1 cellular context compared by ENCODE assay signal in the genomic region with DNA sequence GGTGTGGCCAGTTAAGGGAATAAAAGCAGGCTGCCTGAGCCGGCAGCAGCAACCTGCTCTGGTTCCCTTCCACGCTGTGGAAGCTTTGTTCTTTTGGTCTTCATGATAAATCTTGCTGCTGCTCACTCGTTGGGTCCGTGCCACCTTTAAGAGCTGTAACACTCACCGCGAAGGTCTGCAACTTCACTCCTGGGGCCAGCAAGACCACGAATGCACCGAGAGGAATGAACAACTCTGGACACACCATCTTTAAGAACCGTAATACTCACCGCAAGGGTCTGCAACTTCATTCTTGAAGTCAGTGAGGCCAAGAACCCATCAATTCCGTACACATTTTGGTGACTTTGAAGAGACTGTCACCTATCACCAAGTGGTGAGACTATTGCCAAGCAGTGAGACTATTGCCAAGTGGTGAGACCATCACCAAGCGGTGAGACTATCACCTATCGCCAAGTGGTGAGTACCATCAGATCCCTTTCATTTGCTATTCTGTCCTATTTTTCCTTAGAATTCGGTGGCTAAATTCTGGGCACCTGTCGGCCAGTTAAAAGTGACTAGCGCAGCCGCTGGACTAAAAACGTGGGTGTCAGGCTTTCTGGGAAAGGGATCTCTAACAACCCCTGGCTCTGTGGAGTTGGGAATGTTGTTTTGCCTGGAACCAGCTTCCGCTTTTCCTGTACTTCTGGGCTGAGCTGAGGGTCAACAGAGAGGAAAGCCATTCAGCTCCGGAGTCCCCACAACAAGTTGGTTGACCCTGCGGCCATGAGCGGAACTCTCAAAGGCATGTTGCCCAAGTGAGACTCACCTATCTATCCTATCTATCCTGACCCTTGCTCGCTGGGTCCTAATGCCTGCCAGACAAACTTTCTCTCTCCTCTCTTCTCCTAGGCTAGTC.
TF ChIP-seq lines count a peak whose summit lies in the region.

A gene with protein sequence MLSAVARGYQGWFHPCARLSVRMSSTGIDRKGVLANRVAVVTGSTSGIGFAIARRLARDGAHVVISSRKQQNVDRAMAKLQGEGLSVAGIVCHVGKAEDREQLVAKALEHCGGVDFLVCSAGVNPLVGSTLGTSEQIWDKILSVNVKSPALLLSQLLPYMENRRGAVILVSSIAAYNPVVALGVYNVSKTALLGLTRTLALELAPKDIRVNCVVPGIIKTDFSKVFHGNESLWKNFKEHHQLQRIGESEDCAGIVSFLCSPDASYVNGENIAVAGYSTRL (plus strand): TSS at position 48 of the 895 bp plus-strand sequence. CDS start 2,501 bp downstream, outside the sequence.

TF ChIP-seq in HepG2, 621 proteins besides CTCF, POLR2A, EP300 and RAD21 (continued from another document and continues in another):
- TF ChIP-seq, protein P1, sequence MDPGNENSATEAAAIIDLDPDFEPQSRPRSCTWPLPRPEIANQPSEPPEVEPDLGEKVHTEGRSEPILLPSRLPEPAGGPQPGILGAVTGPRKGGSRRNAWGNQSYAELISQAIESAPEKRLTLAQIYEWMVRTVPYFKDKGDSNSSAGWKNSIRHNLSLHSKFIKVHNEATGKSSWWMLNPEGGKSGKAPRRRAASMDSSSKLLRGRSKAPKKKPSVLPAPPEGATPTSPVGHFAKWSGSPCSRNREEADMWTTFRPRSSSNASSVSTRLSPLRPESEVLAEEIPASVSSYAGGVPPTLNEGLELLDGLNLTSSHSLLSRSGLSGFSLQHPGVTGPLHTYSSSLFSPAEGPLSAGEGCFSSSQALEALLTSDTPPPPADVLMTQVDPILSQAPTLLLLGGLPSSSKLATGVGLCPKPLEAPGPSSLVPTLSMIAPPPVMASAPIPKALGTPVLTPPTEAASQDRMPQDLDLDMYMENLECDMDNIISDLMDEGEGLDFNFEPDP (CRISPR knock-in tag; conservative IDR thresholded peaks at IDR 0.05) = peak; percentile 99; the same call in 1 of the 2 replicates
- TF ChIP-seq POGZ (CRISPR knock-in tag; IDR thresholded peaks at IDR 0.05) = no peak
- peak; percentile 97 for TF ChIP-seq POLR2AphosphoS5 (IDR thresholded peaks at IDR 0.05; ENCODE audit: low read depth, low read length)
- TF ChIP-seq, protein P2, sequence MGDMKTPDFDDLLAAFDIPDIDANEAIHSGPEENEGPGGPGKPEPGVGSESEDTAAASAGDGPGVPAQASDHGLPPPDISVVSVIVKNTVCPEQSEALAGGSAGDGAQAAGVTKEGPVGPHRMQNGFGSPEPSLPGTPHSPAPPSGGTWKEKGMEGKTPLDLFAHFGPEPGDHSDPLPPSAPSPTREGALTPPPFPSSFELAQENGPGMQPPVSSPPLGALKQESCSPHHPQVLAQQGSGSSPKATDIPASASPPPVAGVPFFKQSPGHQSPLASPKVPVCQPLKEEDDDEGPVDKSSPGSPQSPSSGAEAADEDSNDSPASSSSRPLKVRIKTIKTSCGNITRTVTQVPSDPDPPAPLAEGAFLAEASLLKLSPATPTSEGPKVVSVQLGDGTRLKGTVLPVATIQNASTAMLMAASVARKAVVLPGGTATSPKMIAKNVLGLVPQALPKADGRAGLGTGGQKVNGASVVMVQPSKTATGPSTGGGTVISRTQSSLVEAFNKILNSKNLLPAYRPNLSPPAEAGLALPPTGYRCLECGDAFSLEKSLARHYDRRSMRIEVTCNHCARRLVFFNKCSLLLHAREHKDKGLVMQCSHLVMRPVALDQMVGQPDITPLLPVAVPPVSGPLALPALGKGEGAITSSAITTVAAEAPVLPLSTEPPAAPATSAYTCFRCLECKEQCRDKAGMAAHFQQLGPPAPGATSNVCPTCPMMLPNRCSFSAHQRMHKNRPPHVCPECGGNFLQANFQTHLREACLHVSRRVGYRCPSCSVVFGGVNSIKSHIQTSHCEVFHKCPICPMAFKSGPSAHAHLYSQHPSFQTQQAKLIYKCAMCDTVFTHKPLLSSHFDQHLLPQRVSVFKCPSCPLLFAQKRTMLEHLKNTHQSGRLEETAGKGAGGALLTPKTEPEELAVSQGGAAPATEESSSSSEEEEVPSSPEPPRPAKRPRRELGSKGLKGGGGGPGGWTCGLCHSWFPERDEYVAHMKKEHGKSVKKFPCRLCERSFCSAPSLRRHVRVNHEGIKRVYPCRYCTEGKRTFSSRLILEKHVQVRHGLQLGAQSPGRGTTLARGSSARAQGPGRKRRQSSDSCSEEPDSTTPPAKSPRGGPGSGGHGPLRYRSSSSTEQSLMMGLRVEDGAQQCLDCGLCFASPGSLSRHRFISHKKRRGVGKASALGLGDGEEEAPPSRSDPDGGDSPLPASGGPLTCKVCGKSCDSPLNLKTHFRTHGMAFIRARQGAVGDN (CRISPR knock-in tag; IDR thresholded peaks at IDR 0.05) = peak; percentile 45; the same call in 1 of the 2 replicates
- TF ChIP-seq, protein P3, sequence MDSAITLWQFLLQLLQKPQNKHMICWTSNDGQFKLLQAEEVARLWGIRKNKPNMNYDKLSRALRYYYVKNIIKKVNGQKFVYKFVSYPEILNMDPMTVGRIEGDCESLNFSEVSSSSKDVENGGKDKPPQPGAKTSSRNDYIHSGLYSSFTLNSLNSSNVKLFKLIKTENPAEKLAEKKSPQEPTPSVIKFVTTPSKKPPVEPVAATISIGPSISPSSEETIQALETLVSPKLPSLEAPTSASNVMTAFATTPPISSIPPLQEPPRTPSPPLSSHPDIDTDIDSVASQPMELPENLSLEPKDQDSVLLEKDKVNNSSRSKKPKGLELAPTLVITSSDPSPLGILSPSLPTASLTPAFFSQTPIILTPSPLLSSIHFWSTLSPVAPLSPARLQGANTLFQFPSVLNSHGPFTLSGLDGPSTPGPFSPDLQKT (CRISPR knock-in tag; IDR thresholded peaks at IDR 0.05; ENCODE audit: borderline replicate concordance) = no peak
- peak; percentile 92; the same call in 1 of the 2 replicates for TF ChIP-seq ZNF343 (CRISPR knock-in tag; IDR thresholded peaks at IDR 0.05)
- TF ChIP-seq ZNF207 (IDR thresholded peaks at IDR 0.05; ENCODE audit: borderline replicate concordance) = peak; percentile 89
- TF ChIP-seq ZNF773 (CRISPR knock-in tag; IDR thresholded peaks at IDR 0.05; ENCODE audit: borderline replicate concordance) = no peak
- TF ChIP-seq, protein P4, sequence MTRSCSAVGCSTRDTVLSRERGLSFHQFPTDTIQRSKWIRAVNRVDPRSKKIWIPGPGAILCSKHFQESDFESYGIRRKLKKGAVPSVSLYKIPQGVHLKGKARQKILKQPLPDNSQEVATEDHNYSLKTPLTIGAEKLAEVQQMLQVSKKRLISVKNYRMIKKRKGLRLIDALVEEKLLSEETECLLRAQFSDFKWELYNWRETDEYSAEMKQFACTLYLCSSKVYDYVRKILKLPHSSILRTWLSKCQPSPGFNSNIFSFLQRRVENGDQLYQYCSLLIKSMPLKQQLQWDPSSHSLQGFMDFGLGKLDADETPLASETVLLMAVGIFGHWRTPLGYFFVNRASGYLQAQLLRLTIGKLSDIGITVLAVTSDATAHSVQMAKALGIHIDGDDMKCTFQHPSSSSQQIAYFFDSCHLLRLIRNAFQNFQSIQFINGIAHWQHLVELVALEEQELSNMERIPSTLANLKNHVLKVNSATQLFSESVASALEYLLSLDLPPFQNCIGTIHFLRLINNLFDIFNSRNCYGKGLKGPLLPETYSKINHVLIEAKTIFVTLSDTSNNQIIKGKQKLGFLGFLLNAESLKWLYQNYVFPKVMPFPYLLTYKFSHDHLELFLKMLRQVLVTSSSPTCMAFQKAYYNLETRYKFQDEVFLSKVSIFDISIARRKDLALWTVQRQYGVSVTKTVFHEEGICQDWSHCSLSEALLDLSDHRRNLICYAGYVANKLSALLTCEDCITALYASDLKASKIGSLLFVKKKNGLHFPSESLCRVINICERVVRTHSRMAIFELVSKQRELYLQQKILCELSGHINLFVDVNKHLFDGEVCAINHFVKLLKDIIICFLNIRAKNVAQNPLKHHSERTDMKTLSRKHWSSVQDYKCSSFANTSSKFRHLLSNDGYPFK (CRISPR knock-in tag; IDR thresholded peaks at IDR 0.05; ENCODE audit: borderline replicate concordance) = 0 out of 2 replicates have a peak, but pooled peaks have one; percentile 7
- peak; percentile 98 for TF ChIP-seq ZNF546 (CRISPR knock-in tag; conservative IDR thresholded peaks at IDR 0.05)
- peak; percentile 71; the same call in 1 of the 2 replicates for TF ChIP-seq MBNL3 (CRISPR knock-in tag; conservative IDR thresholded peaks at IDR 0.05)
- TF ChIP-seq ZFYVE20 (CRISPR knock-in tag; IDR thresholded peaks at IDR 0.05; ENCODE audit: borderline replicate concordance, low read depth) = peak; percentile 98
- peak; percentile 70; the same call in 1 of the 2 replicates for TF ChIP-seq DMAP1 (CRISPR knock-in tag; IDR thresholded peaks at IDR 0.05)
- peak; percentile 32; the same call in 1 of the 2 replicates for TF ChIP-seq RFXANK (CRISPR knock-in tag; IDR thresholded peaks at IDR 0.05)
- TF ChIP-seq NR3C1 (CRISPR knock-in tag; IDR thresholded peaks at IDR 0.05) = peak; percentile 72
- TF ChIP-seq, protein P5, sequence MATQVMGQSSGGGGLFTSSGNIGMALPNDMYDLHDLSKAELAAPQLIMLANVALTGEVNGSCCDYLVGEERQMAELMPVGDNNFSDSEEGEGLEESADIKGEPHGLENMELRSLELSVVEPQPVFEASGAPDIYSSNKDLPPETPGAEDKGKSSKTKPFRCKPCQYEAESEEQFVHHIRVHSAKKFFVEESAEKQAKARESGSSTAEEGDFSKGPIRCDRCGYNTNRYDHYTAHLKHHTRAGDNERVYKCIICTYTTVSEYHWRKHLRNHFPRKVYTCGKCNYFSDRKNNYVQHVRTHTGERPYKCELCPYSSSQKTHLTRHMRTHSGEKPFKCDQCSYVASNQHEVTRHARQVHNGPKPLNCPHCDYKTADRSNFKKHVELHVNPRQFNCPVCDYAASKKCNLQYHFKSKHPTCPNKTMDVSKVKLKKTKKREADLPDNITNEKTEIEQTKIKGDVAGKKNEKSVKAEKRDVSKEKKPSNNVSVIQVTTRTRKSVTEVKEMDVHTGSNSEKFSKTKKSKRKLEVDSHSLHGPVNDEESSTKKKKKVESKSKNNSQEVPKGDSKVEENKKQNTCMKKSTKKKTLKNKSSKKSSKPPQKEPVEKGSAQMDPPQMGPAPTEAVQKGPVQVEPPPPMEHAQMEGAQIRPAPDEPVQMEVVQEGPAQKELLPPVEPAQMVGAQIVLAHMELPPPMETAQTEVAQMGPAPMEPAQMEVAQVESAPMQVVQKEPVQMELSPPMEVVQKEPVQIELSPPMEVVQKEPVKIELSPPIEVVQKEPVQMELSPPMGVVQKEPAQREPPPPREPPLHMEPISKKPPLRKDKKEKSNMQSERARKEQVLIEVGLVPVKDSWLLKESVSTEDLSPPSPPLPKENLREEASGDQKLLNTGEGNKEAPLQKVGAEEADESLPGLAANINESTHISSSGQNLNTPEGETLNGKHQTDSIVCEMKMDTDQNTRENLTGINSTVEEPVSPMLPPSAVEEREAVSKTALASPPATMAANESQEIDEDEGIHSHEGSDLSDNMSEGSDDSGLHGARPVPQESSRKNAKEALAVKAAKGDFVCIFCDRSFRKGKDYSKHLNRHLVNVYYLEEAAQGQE (IDR thresholded peaks at IDR 0.05; ENCODE audit: borderline replicate concordance in 1 of 2, low read depth in 1 of 2, low read length in 2 of 2) = peak in 1 of 2 experiments; percentile 83; a peak in 2 of 4 replicates
- TF ChIP-seq AKAP8 (CRISPR knock-in tag; IDR thresholded peaks at IDR 0.05) = peak; percentile 93
- TF ChIP-seq ZNF563 (CRISPR knock-in tag; IDR thresholded peaks at IDR 0.05) = no peak
- peak; percentile 92 for TF ChIP-seq ZNF451 (CRISPR knock-in tag; IDR thresholded peaks at IDR 0.05)
- peak; percentile 42; the same call in 1 of the 2 replicates for TF ChIP-seq SMC3 (IDR thresholded peaks at IDR 0.05; ENCODE audit: low read length)
- peak; percentile 77 for TF ChIP-seq BCL6 (CRISPR knock-in tag; IDR thresholded peaks at IDR 0.05)
- TF ChIP-seq ZNF547 (CRISPR knock-in tag; IDR thresholded peaks at IDR 0.05) = peak; percentile 99
- peak; percentile 81 for TF ChIP-seq SMAD1 (CRISPR knock-in tag; IDR thresholded peaks at IDR 0.05; ENCODE audit: borderline replicate concordance, low read depth)
- no peak for TF ChIP-seq ISX (CRISPR knock-in tag; conservative IDR thresholded peaks at IDR 0.05)
- TF ChIP-seq NR2F2 (IDR thresholded peaks at IDR 0.05; ENCODE audit: borderline replicate concordance, low read depth) = no peak
- TF ChIP-seq ATF7 (IDR thresholded peaks at IDR 0.05) = no peak
- TF ChIP-seq ATF7 (CRISPR knock-in tag; IDR thresholded peaks at IDR 0.05) = peak; percentile 86
- peak; percentile 97 for TF ChIP-seq ZNF720 (CRISPR knock-in tag; IDR thresholded peaks at IDR 0.05)
- TF ChIP-seq ZNF749 (CRISPR knock-in tag; IDR thresholded peaks at IDR 0.05; ENCODE audit: borderline replicate concordance) = no peak
- TF ChIP-seq, protein P6, sequence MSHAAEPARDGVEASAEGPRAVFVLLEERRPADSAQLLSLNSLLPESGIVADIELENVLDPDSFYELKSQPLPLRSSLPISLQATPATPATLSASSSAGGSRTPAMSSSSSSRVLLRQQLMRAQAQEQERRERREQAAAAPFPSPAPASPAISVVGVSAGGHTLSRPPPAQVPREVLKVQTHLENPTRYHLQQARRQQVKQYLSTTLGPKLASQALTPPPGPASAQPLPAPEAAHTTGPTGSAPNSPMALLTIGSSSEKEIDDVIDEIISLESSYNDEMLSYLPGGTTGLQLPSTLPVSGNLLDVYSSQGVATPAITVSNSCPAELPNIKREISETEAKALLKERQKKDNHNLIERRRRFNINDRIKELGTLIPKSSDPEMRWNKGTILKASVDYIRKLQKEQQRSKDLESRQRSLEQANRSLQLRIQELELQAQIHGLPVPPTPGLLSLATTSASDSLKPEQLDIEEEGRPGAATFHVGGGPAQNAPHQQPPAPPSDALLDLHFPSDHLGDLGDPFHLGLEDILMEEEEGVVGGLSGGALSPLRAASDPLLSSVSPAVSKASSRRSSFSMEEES (CRISPR knock-in tag; IDR thresholded peaks at IDR 0.05) = peak; percentile 92
- TF ChIP-seq ATM (IDR thresholded peaks at IDR 0.05; ENCODE audit: borderline replicate concordance) = no peak
- no peak for TF ChIP-seq HNRNPUL1 (IDR thresholded peaks at IDR 0.05; ENCODE audit: low read depth, low read length)
- TF ChIP-seq HIVEP1 (CRISPR knock-in tag; IDR thresholded peaks at IDR 0.05) = no peak
- TF ChIP-seq ZNF33B (CRISPR knock-in tag; IDR thresholded peaks at IDR 0.05) = peak; percentile 95
- TF ChIP-seq, protein P7, sequence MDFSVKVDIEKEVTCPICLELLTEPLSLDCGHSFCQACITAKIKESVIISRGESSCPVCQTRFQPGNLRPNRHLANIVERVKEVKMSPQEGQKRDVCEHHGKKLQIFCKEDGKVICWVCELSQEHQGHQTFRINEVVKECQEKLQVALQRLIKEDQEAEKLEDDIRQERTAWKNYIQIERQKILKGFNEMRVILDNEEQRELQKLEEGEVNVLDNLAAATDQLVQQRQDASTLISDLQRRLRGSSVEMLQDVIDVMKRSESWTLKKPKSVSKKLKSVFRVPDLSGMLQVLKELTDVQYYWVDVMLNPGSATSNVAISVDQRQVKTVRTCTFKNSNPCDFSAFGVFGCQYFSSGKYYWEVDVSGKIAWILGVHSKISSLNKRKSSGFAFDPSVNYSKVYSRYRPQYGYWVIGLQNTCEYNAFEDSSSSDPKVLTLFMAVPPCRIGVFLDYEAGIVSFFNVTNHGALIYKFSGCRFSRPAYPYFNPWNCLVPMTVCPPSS (IDR thresholded peaks at IDR 0.05) = no peak
- no peak for TF ChIP-seq NFIC (IDR thresholded peaks at IDR 0.05; ENCODE audit: low read length)
